ENCODE assay signal across 1 cellular context in genomic region chr12:55692631-55693322, GRCh38.
TF ChIP-seq lines count a peak whose summit lies in the region.

No MANE protein-coding gene starts in this region.

TF ChIP-seq in K562, 482 proteins besides CTCF, POLR2A, EP300 and RAD21:
- TF ChIP-seq TAF7 (tag; IDR thresholded peaks at IDR 0.05) (no peak), NFRKB (IDR thresholded peaks at IDR 0.05; ENCODE audit: low read depth) (no peak), ATF1 (CRISPR knock-in tag; IDR thresholded peaks at IDR 0.05) (no peak), ATF1 (tag; IDR thresholded peaks at IDR 0.05) (no peak), ZNF717 (CRISPR knock-in tag; IDR thresholded peaks at IDR 0.05) (no peak), ZNF512 (tag; IDR thresholded peaks at IDR 0.05) (no peak)
